In the genomic region with DNA sequence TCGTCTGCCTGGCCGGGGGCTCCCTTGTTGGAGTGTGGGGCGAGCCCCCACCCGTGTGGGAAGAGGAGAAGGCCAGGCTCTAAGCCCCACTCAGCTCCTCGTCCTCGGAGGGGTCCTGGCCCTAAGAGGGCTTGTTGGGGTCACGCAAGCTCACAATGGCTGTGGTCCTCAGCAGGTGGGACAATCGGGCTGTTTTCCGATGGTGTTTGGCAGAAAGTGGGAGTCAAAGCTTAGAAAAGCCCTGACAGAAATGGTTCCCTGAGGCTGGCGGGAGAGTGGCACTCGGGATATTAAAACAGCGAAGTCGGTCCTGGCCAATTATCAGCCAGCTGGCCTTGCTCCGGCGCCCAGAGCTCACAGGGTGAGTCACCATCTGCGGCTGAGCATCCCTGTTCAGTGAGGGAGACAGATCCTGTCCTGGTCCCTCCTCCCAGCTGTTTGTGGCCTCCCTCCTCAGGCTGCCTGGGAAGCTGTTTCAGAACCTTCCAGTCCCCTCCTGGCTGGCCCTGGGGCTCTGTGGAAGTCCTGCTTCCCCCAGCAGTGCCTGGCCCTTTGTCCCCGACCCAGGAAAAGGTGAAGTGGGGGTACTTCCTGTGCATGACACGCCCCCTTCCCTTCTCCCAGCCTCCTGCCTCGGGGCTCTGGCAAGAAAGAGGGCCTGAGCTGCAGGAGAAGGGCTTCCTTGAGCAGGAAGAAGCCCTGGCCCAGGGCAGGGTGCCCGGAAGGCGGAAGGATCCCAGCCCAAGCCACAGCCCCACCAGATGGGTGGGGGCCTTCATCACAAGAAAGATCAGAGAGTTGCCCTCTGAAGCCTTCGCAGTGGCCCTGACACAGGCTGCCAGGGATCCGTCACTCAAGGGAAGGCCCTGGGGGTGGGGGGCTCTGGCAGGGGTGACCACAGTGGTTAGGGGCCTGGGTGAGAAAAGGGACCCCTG, we compare ENCODE assay signal across 11 cellular contexts. TPM values are rescaled to one million over a fixed set of nuclear protein-coding genes. Genes with fewer than 3 reads are reported as not detected.
A peak's percentile ranks its signal among the peaks of the same experiment; 100 is the strongest.
DNase-seq lines count a peak whose midpoint lies in the region; ATAC-seq and TF ChIP-seq lines count a peak whose summit lies in the region.
"Had no signal": no experiment of that assay in that cellular context is flagged by ENCODE, and none has a peak within 500 bp of the region (broad histone marks: within the 10 kb centered on the region; RNA-seq: fewer than 3 reads in every experiment).

No MANE protein-coding gene starts in this region.

- TF ChIP-seq CTCF in Peyer's patch (IDR thresholded peaks at IDR 0.05), result no peak
- TF ChIP-seq CTCF in endothelial cell (IDR thresholded peaks at IDR 0.05; ENCODE audit: unreplicated experiment), result no peak

- H3K27me3 ChIP-seq in Peyer's patch, result no peaks in the 10 kb centered on the region

- no peaks in the 10 kb centered on the region for H3K36me3 Mint-ChIP-seq in activated naive CD4-positive, alpha-beta T cell treated with anti-CD3 and anti-CD28 coated beads, Interleukin-2, amount 10 ng/mL, durations not matched to agents 7 days and 5 days
- no peaks in the 10 kb centered on the region for H3K36me3 Mint-ChIP-seq in activated naive CD4-positive, alpha-beta T cell treated with anti-CD3 and anti-CD28 coated beads for 36 hours (ENCODE audit: low read depth)
- peaks cover 12% of the 10 kb centered on the region for H3K36me3 Mint-ChIP-seq in endothelial cell (ENCODE audit: low read depth, unreplicated experiment)

- TF ChIP-seq POLR2A in Peyer's patch (IDR thresholded peaks at IDR 0.05), result no peak

- H3K27ac ChIP-seq in Peyer's patch (no peak overlapping the region), temporal lobe (ENCODE audit: low read depth, low read length) (peak overlapping the region; percentile 4)

- H3K36me3 ChIP-seq in Peyer's patch, result no peaks in the 10 kb centered on the region

- H3K9me3 ChIP-seq in Peyer's patch, result no peaks in the 10 kb centered on the region

- ATAC-seq in HG02852 (IDR thresholded peaks at IDR 0.05; ENCODE audit: unreplicated experiment) (no peak), HG02938 (IDR thresholded peaks at IDR 0.05; ENCODE audit: unreplicated experiment) (no peak)

- peaks cover 10% of the 10 kb centered on the region for H3K9me3 Mint-ChIP-seq in activated naive CD4-positive, alpha-beta T cell treated with anti-CD3 and anti-CD28 coated beads, Interleukin-2, amount 10 ng/mL, durations not matched to agents 7 days and 5 days
- H3K9me3 Mint-ChIP-seq in activated naive CD4-positive, alpha-beta T cell treated with anti-CD3 and anti-CD28 coated beads for 36 hours, result no peaks in the 10 kb centered on the region
- H3K9me3 Mint-ChIP-seq in endothelial cell (ENCODE audit: unreplicated experiment), result no peaks in the 10 kb centered on the region
- H3K9me3 Mint-ChIP-seq: CD8-positive, alpha-beta memory T cell had no signal

- no peaks in the 10 kb centered on the region for H3K27me3 Mint-ChIP-seq in activated naive CD4-positive, alpha-beta T cell treated with anti-CD3 and anti-CD28 coated beads, Interleukin-2, amount 10 ng/mL, durations not matched to agents 7 days and 5 days
- H3K27me3 Mint-ChIP-seq in activated naive CD4-positive, alpha-beta T cell treated with anti-CD3 and anti-CD28 coated beads for 36 hours (ENCODE audit: low read depth), result peaks cover 9% of the 10 kb centered on the region
- peaks cover 10% of the 10 kb centered on the region for H3K27me3 Mint-ChIP-seq in endothelial cell (ENCODE audit: unreplicated experiment)

- peak; percentile 11 for DNase-seq in activated naive CD4-positive, alpha-beta T cell treated with anti-CD3 and anti-CD28 coated beads, Interleukin-2, amount 10 ng/mL, durations not matched to agents 7 days and 5 days
- no peak for DNase-seq in activated naive CD4-positive, alpha-beta T cell treated with anti-CD3 and anti-CD28 coated beads for 36 hours
- DNase-seq in Peyer's patch (peak in 2 of 3 donors; percentile 21 to 35), fibroblast of peridontal ligament (ENCODE audit: extremely low read depth) (peak; percentile 35), endothelial cell (ENCODE audit: low spot score) (no peak)
- DNase-seq: nephron progenitor cell had no signal

- no peak overlapping the region for H3K27ac Mint-ChIP-seq in activated naive CD4-positive, alpha-beta T cell treated with anti-CD3 and anti-CD28 coated beads, Interleukin-2, amount 10 ng/mL, durations not matched to agents 7 days and 5 days
- no peak overlapping the region for H3K27ac Mint-ChIP-seq in activated naive CD4-positive, alpha-beta T cell treated with anti-CD3 and anti-CD28 coated beads for 36 hours
- H3K27ac Mint-ChIP-seq in endothelial cell (ENCODE audit: unreplicated experiment), result no peak overlapping the region
- H3K27ac Mint-ChIP-seq: CD8-positive, alpha-beta memory T cell; nephron progenitor cell had no signal

- H3K4me1 Mint-ChIP-seq in activated naive CD4-positive, alpha-beta T cell treated with anti-CD3 and anti-CD28 coated beads, Interleukin-2, amount 10 ng/mL, durations not matched to agents 7 days and 5 days, result no peaks in the 10 kb centered on the region
- H3K4me1 Mint-ChIP-seq in activated naive CD4-positive, alpha-beta T cell treated with anti-CD3 and anti-CD28 coated beads for 36 hours (ENCODE audit: low read depth), result no peaks in the 10 kb centered on the region
- H3K4me1 Mint-ChIP-seq in endothelial cell (ENCODE audit: unreplicated experiment), result peaks cover 9% of the 10 kb centered on the region
- H3K4me1 Mint-ChIP-seq: CD8-positive, alpha-beta memory T cell; nephron progenitor cell had no signal

- intact Hi-C loops in activated naive CD4-positive, alpha-beta T cell treated with anti-CD3 and anti-CD28 coated beads for 36 hours (cut with micrococcal nuclease), result no loop called here

- CTCF ChIA-PET in activated naive CD4-positive, alpha-beta T cell treated with anti-CD3 and anti-CD28 coated beads, Interleukin-2, amount 10 ng/mL, durations not matched to agents 7 days and 5 days (lab: Charles Lee), result no interaction called here
- CTCF ChIA-PET in activated naive CD4-positive, alpha-beta T cell treated with anti-CD3 and anti-CD28 coated beads for 36 hours (lab: Charles Lee), result no interaction called here

- no peak overlapping the region for H3K4me3 Mint-ChIP-seq in activated naive CD4-positive, alpha-beta T cell treated with anti-CD3 and anti-CD28 coated beads, Interleukin-2, amount 10 ng/mL, durations not matched to agents 7 days and 5 days
- no peak overlapping the region for H3K4me3 Mint-ChIP-seq in activated naive CD4-positive, alpha-beta T cell treated with anti-CD3 and anti-CD28 coated beads for 36 hours
- H3K4me3 Mint-ChIP-seq in endothelial cell (ENCODE audit: unreplicated experiment), result no peak overlapping the region
- H3K4me3 Mint-ChIP-seq: CD8-positive, alpha-beta memory T cell; nephron progenitor cell had no signal

- no peak overlapping the region for H3K4me3 ChIP-seq in Peyer's patch

- peaks cover 0 to 7% (median 1%) of the 10 kb centered on the region in 4 donors for H3K4me1 ChIP-seq in Peyer's patch

RNA-seq across cellular contexts. Expression of a gene that starts 53.6 kb away (rescaled TPM):
- not detected for total RNA-seq in activated naive CD4-positive, alpha-beta T cell treated with anti-CD3 and anti-CD28 coated beads for 36 hours
- total RNA-seq in Peyer's patch (not detected), temporal lobe (0.25 TPM), endothelial cell (ENCODE audit: unreplicated experiment) (not detected)
- total RNA-seq: CD8-positive, alpha-beta memory T cell; fibroblast of lung had no signal

Comparison
In these comparisons a context has a peak if more than half of its experiments do, and no peak if none do; other contexts are left out.
1. DNase-seq: peak in activated naive CD4-positive, alpha-beta T cell treated with anti-CD3 and anti-CD28 coated beads, Interleukin-2, amount 10 ng/mL, durations not matched to agents 7 days and 5 days (single experiment), Peyer's patch (2 of 3) and fibroblast of peridontal ligament (single experiment); none in activated naive CD4-positive, alpha-beta T cell treated with anti-CD3 and anti-CD28 coated beads for 36 hours (single experiment) and endothelial cell (single experiment).